Comparison of ENCODE assay signal across 22 cellular contexts in genomic region chr1:202987255-202987654, GRCh38. TPM values are rescaled to one million over a fixed set of nuclear protein-coding genes. Genes with fewer than 3 reads are reported as not detected.
DNase-seq lines count a peak whose midpoint lies in the region; ATAC-seq, FAIRE-seq and TF ChIP-seq lines count a peak whose summit lies in the region.
"Had no signal": no experiment of that assay in that cellular context is flagged by ENCODE, and none has a peak within 500 bp of the region (broad histone marks: within the 10 kb centered on the region; RNA-seq: fewer than 3 reads in every experiment).

No MANE protein-coding gene starts in this region.

- POLR2A ChIA-PET in K562 (lab: Yijun Ruan, JAX) = interaction anchor here (0.7 to 2.4 kb wide), 4 partner anchors 10 to 551 kb away, joined by 3 to 8 read pairs (median 4); no protein-coding TSS in a partner anchor

- peak; percentile 59 for DNase-seq in NCI-H82 (lab: John Stamatoyannopoulos, UW)
- no peak for DNase-seq in NCI-H82 treated with DMSO at 0.1 percent for 48 hours (lab: John Stamatoyannopoulos, UW; ENCODE audit: unreplicated experiment)
- DNase-seq in K562 (ENCODE audit: extremely low read depth in 1 of 4, low spot score in 3 of 4) = no peak
- DNase-seq in myocyte (ENCODE audit: low read depth) = peak; percentile 21
- no peak for DNase-seq in activated gamma-delta T cell (lab: John Stamatoyannopoulos, UW)
- DNase-seq: Caco-2; CD4-positive, CD25-positive, alpha-beta regulatory T cell; CD8-positive, alpha-beta T cell; DMS153; DMS79 treated with DMSO at 0.1 percent for 48 hours; GF-D8; GOT3; HFFc6 had no signal

- no peaks in the 10 kb centered on the region for H3K9me3 ChIP-seq in K562 (replicated peaks; ENCODE audit: control insufficient read depth, insufficient read depth, low read depth, low read length)
- H3K9me3 ChIP-seq: BLaER1, Caco-2, HAP-1 had no signal

- no peaks in the 10 kb centered on the region for H3K79me2 ChIP-seq in K562 (ENCODE audit: control insufficient read depth, insufficient read depth, low read length)

- H3K27ac ChIP-seq in K562 (ENCODE audit: extremely low read depth, low read depth, low read length) = no peak overlapping the region
- H3K27ac ChIP-seq: 22Rv1, BLaER1, C4-2B had no signal

- H3K4me1 ChIP-seq in K562 (replicated peaks in 1 of 2; ENCODE audit: control insufficient read depth in 2 of 2, insufficient read depth in 2 of 2, low read length in 2 of 2) = peaks cover 5 to 9% of the 10 kb centered on the region in 2 experiments; a peak in 3 of 5 replicates
- H3K4me1 ChIP-seq: Caco-2, HAP-1 had no signal

- 27% methylated on average over 7 of the region's 7 CpGs for WGBS in K562 (ENCODE audit: insufficient coverage, low coverage, missing lambda C conversion rate)

- CTCF ChIA-PET in K562 (lab: Yijun Ruan, JAX; ENCODE audit: low intra/inter-chr PET ratio) = interaction anchor here (0.6 kb wide), 1 partner anchor 200 kb away, joined by 3 read pairs; no protein-coding TSS in a partner anchor

- ATAC-seq in K562 (no peak), HG02763 (IDR thresholded peaks at IDR 0.05; ENCODE audit: unreplicated experiment) (no peak)
- ATAC-seq: CD8-positive, alpha-beta T cell had no signal

- intact Hi-C loops in K562 (cut with micrococcal nuclease) = no loop called here

- H2AFZ ChIP-seq in K562 (ENCODE audit: low read depth, low read length) = no peak overlapping the region

- H3K9ac ChIP-seq in K562 (ENCODE audit: insufficient read depth in 1 of 2, low read depth in 2 of 2, low read length in 2 of 2) = no peak overlapping the region
- H3K9ac ChIP-seq: BLaER1 had no signal

- H3K4me2 ChIP-seq in K562 (ENCODE audit: insufficient read depth, low read length) = no peak overlapping the region

- in situ Hi-C loops in K562 (cut with MboI) = no loop called here

- no peaks in the 10 kb centered on the region for H3K9me1 ChIP-seq in K562 (ENCODE audit: control insufficient read depth, insufficient read depth, low read length)

- TF ChIP-seq POLR2A in K562 (conservative IDR thresholded peaks at IDR 0.05) = no peak

- no peak for FAIRE-seq in K562 (lab: Jason Lieb, UNC)
- FAIRE-seq: A204.1, GM12891, GM18507, H54 had no signal

- no peaks in the 10 kb centered on the region for H4K20me1 ChIP-seq in K562 (replicated peaks; ENCODE audit: control insufficient read depth, insufficient read depth, low read length)
- H4K20me1 ChIP-seq: BLaER1 had no signal

- no peaks in the 10 kb centered on the region for H3K27me3 ChIP-seq in K562 (ENCODE audit: control insufficient read depth in 2 of 2, insufficient read depth in 2 of 2, low read length in 2 of 2)
- H3K27me3 ChIP-seq: BLaER1 had no signal

- BruUV-seq in K562 (replicated peaks; lab: Mats Ljungman, UMichigan) = no TSS peak

- no peak for TF ChIP-seq EP300 in K562 (IDR thresholded peaks at IDR 0.05; ENCODE audit: low read length)

- TF ChIP-seq CTCF in K562 (IDR thresholded peaks at IDR 0.05 in 2 of 3, conservative IDR thresholded peaks at IDR 0.05 in 1 of 3; ENCODE audit: insufficient read depth in 2 of 3, low read depth in 1 of 3, low read length in 3 of 3) = no peak

- no peak overlapping the region for H3K4me3 ChIP-seq in K562
- H3K4me3 ChIP-seq: BLaER1, HAP-1 had no signal

- H3K36me3 ChIP-seq in K562 (ENCODE audit: control insufficient read depth, insufficient read depth, low read length) = no peaks in the 10 kb centered on the region
- H3K36me3 ChIP-seq: BLaER1, HAP-1 had no signal

- no peak for TF ChIP-seq RAD21 in K562 (CRISPR knock-in tag; conservative IDR thresholded peaks at IDR 0.05 in 1 of 2, IDR thresholded peaks at IDR 0.05 in 1 of 2)

TF ChIP-seq in K562, 482 proteins besides CTCF, POLR2A, EP300 and RAD21:
- TF ChIP-seq MEIS2 (IDR thresholded peaks at IDR 0.05; ENCODE audit: partially characterized antibody) (peak; percentile 62), YBX1 (IDR thresholded peaks at IDR 0.05) (no peak)

RNA-seq across cellular contexts. Expression of gene TMEM183A, which starts 19.9 kb away (rescaled TPM):
- 131 and 149 TPM in 2 replicates for total RNA-seq in K562 (2011; cell fraction: chromatin; rRNA removed; ENCODE audit: low replicate concordance)
- total RNA-seq in K562 (2011; cell fraction: nucleolus; rRNA removed) = 80.0 and 91.2 TPM in 2 replicates
- total RNA-seq in K562 (2011; cell fraction: nucleoplasm; rRNA removed) = 117 and 162 TPM in 2 replicates
- total RNA-seq in K562 (2014; rRNA removed) (119 and 136 TPM in 2 replicates), K562 (2014; rRNA removed; fragmentation: Illumina TruSeq; extraction: Trizol) (127 and 136 TPM in 2 replicates), K562 (2015; rRNA removed; fragmentation: Illumina TruSeq; extraction: Trizol) (114 TPM in 2 replicates), K562 (2021) (124 and 143 TPM in 2 replicates), myocyte (90.5 and 108 TPM in 2 replicates)
- polyA plus RNA-seq in K562 (2011; rRNA removed) (166 and 180 TPM in 2 replicates), K562 (2014; fragmentation: Illumina TruSeq; extraction: Trizol) (144 and 190 TPM in 2 replicates), K562 (2014; fragmentation: Nextera tagmentation; extraction: Ambion mirVana) (10 to 100 TPM; 23.4 to 31.8 TPM), K562 (2014; rRNA removed) (124 and 139 TPM in 2 replicates)
- polyA plus RNA-seq in K562 (2011; cell fraction: cytosol; rRNA removed) = 195 and 277 TPM in 2 replicates
- polyA plus RNA-seq in K562 (2011; cell fraction: nucleus; rRNA removed) = 226 and 265 TPM in 2 replicates
- 81.2 and 82.1 TPM in 2 replicates for polyA plus RNA-seq in K562 (2012)
- 195 and 208 TPM in 2 replicates for polyA minus RNA-seq in K562 (2011; rRNA and poly(A)+ RNA removed)
- polyA minus RNA-seq in K562 (2011; cell fraction: cytosol; rRNA and poly(A)+ RNA removed) = 63.5 and 86.2 TPM in 2 replicates
- 54.9 and 85.7 TPM in 2 replicates for polyA minus RNA-seq in K562 (2011; cell fraction: nucleus; rRNA and poly(A)+ RNA removed)
- 59.0 TPM for polyA plus RNA-seq in myocyte (2012)

RNA-seq across cellular contexts. Expression of gene CYB5R1, which starts 20.2 kb away (rescaled TPM):
- total RNA-seq in K562 (2011; cell fraction: chromatin; rRNA removed; ENCODE audit: low replicate concordance) = 95.0 and 159 TPM in 2 replicates
- total RNA-seq in K562 (2011; cell fraction: nucleolus; rRNA removed) = 139 and 149 TPM in 2 replicates
- 123 and 126 TPM in 2 replicates for total RNA-seq in K562 (2011; cell fraction: nucleoplasm; rRNA removed)
- 42.8 and 48.3 TPM in 2 replicates for total RNA-seq in K562 (2014; rRNA removed)
- total RNA-seq in K562 (2014; rRNA removed; fragmentation: Illumina TruSeq; extraction: Trizol) = 34.4 and 34.6 TPM in 2 replicates
- total RNA-seq in K562 (2015; rRNA removed; fragmentation: Illumina TruSeq; extraction: Trizol) = 32.2 and 32.3 TPM in 2 replicates
- total RNA-seq in K562 (2021) = 38.8 and 41.1 TPM in 2 replicates
- 29.0 and 35.8 TPM in 2 replicates for polyA plus RNA-seq in K562 (2011; rRNA removed)
- 22.3 and 33.8 TPM in 2 replicates for polyA plus RNA-seq in K562 (2011; cell fraction: cytosol; rRNA removed)
- polyA plus RNA-seq in K562 (2011; cell fraction: nucleus; rRNA removed) = 90.4 and 107 TPM in 2 replicates
- 41.2 and 48.6 TPM in 2 replicates for polyA plus RNA-seq in K562 (2012)
- polyA plus RNA-seq in K562 (2014; fragmentation: Illumina TruSeq; extraction: Trizol) = 46.6 and 48.6 TPM in 2 replicates
- polyA plus RNA-seq in K562 (2014; fragmentation: Nextera tagmentation; extraction: Ambion mirVana) = 10 to 100 TPM; 10.6 to 14.3 TPM
- polyA plus RNA-seq in K562 (2014; rRNA removed) = 30.6 and 47.9 TPM in 2 replicates
- 24.2 and 35.7 TPM in 2 replicates for polyA minus RNA-seq in K562 (2011; rRNA and poly(A)+ RNA removed)
- polyA minus RNA-seq in K562 (2011; cell fraction: cytosol; rRNA and poly(A)+ RNA removed) = 9.0 and 16.4 TPM in 2 replicates
- 38.1 and 46.9 TPM in 2 replicates for polyA minus RNA-seq in K562 (2011; cell fraction: nucleus; rRNA and poly(A)+ RNA removed)
- 784 and 884 TPM in 2 replicates for total RNA-seq in myocyte
- 508 TPM for polyA plus RNA-seq in myocyte (2012)

RNA-seq across cellular contexts. Expression of gene ADIPOR1, which starts 29.1 kb away (rescaled TPM):
- total RNA-seq in K562 (2011; cell fraction: chromatin; rRNA removed; ENCODE audit: low replicate concordance) = 104 TPM in 2 replicates
- total RNA-seq in K562 (2011; cell fraction: nucleolus; rRNA removed) = 116 and 121 TPM in 2 replicates
- 166 and 246 TPM in 2 replicates for total RNA-seq in K562 (2011; cell fraction: nucleoplasm; rRNA removed)
- 100 and 120 TPM in 2 replicates for total RNA-seq in K562 (2014; rRNA removed)
- total RNA-seq in K562 (2014; rRNA removed; fragmentation: Illumina TruSeq; extraction: Trizol) = 110 and 117 TPM in 2 replicates
- 93.3 and 101 TPM in 2 replicates for total RNA-seq in K562 (2015; rRNA removed; fragmentation: Illumina TruSeq; extraction: Trizol)
- 95.2 and 96.1 TPM in 2 replicates for total RNA-seq in K562 (2021)
- 217 and 228 TPM in 2 replicates for polyA plus RNA-seq in K562 (2011; rRNA removed)
- 160 and 243 TPM in 2 replicates for polyA plus RNA-seq in K562 (2011; cell fraction: cytosol; rRNA removed)
- 97.3 and 132 TPM in 2 replicates for polyA plus RNA-seq in K562 (2011; cell fraction: nucleus; rRNA removed)
- polyA plus RNA-seq in K562 (2012) = 71.4 and 117 TPM in 2 replicates
- polyA plus RNA-seq in K562 (2014; fragmentation: Illumina TruSeq; extraction: Trizol) = 137 and 172 TPM in 2 replicates
- polyA plus RNA-seq in K562 (2014; fragmentation: Nextera tagmentation; extraction: Ambion mirVana) = 10 to 100 TPM; 29.0 to 33.4 TPM
- 92.6 and 126 TPM in 2 replicates for polyA plus RNA-seq in K562 (2014; rRNA removed)
- 245 and 292 TPM in 2 replicates for polyA minus RNA-seq in K562 (2011; rRNA and poly(A)+ RNA removed)
- polyA minus RNA-seq in K562 (2011; cell fraction: cytosol; rRNA and poly(A)+ RNA removed) = 94.3 and 109 TPM in 2 replicates
- 22.8 and 40.0 TPM in 2 replicates for polyA minus RNA-seq in K562 (2011; cell fraction: nucleus; rRNA and poly(A)+ RNA removed)
- 166 and 230 TPM in 2 replicates for total RNA-seq in myocyte
- polyA plus RNA-seq in myocyte (2012) = 125 TPM

RNA-seq across cellular contexts. Expression of gene PPFIA4, which starts 39.0 kb away (rescaled TPM):
- 88.7 and 176 TPM in 2 replicates for total RNA-seq in K562 (2011; cell fraction: chromatin; rRNA removed; ENCODE audit: low replicate concordance)
- 60.7 and 63.9 TPM in 2 replicates for total RNA-seq in K562 (2011; cell fraction: nucleolus; rRNA removed)
- total RNA-seq in K562 (2011; cell fraction: nucleoplasm; rRNA removed) = 62.3 and 64.9 TPM in 2 replicates
- total RNA-seq in K562 (2014; rRNA removed) = 0.94 and 1.00 TPM in 2 replicates
- total RNA-seq in K562 (2014; rRNA removed; fragmentation: Illumina TruSeq; extraction: Trizol) = 0.22 and 0.36 TPM in 2 replicates
- total RNA-seq in K562 (2015; rRNA removed; fragmentation: Illumina TruSeq; extraction: Trizol) = 0.43 and 0.60 TPM in 2 replicates
- 1.9 and 2.0 TPM in 2 replicates for total RNA-seq in K562 (2021)
- polyA plus RNA-seq in K562 (2011; rRNA removed) = 12.0 and 15.5 TPM in 2 replicates
- polyA plus RNA-seq in K562 (2011; cell fraction: cytosol; rRNA removed) = 4.9 and 6.3 TPM in 2 replicates
- 133 and 139 TPM in 2 replicates for polyA plus RNA-seq in K562 (2011; cell fraction: nucleus; rRNA removed)
- polyA plus RNA-seq in K562 (2012) = 3.8 and 4.7 TPM in 2 replicates
- polyA plus RNA-seq in K562 (2014; fragmentation: Illumina TruSeq; extraction: Trizol) = 0.69 and 0.70 TPM in 2 replicates
- polyA plus RNA-seq in K562 (2014; fragmentation: Nextera tagmentation; extraction: Ambion mirVana) = under 1 TPM; 0.07 to 0.08 TPM
- polyA plus RNA-seq in K562 (2014; rRNA removed) = 1.2 and 5.3 TPM in 2 replicates
- 5.5 and 9.7 TPM in 2 replicates for polyA minus RNA-seq in K562 (2011; rRNA and poly(A)+ RNA removed)
- 5.2 and 6.8 TPM in 2 replicates for polyA minus RNA-seq in K562 (2011; cell fraction: cytosol; rRNA and poly(A)+ RNA removed)
- polyA minus RNA-seq in K562 (2011; cell fraction: nucleus; rRNA and poly(A)+ RNA removed) = 32.0 and 45.5 TPM in 2 replicates
- total RNA-seq in myocyte = 122 and 180 TPM in 2 replicates
- polyA plus RNA-seq in myocyte (2012) = 110 TPM
- polyA plus RNA-seq: CD4-positive, CD25-positive, alpha-beta regulatory T cell had no signal

Comparison
In these comparisons a context has a peak if more than half of its experiments do, and no peak if none do; other contexts are left out.
1. DNase-seq: peak in NCI-H82 (single experiment) and myocyte (single experiment); none in NCI-H82 treated with DMSO at 0.1 percent for 48 hours (single experiment), K562 (0 of 4) and activated gamma-delta T cell (single experiment).